In genomic region chr18:3581890-3582289, GRCh38 we compare ENCODE assay signal across 16 cellular contexts.
"Had no signal": no experiment of that assay in that cellular context is flagged by ENCODE, and none has a peak within 500 bp of the region (broad histone marks: within the 10 kb centered on the region; RNA-seq: fewer than 3 reads in every experiment).

No MANE protein-coding gene starts in this region.

- H3K9me3 ChIP-seq: heart left ventricle, ovary, right atrium auricular region, sigmoid colon, suprapubic skin, thyroid gland, upper lobe of left lung, vagina had no signal

- H3K36me3 ChIP-seq: heart left ventricle, ovary, right atrium auricular region, sigmoid colon, suprapubic skin, thyroid gland, upper lobe of left lung, vagina had no signal

- H3K4me3 ChIP-seq: heart left ventricle, ovary, right atrium auricular region, sigmoid colon, skin epidermis, suprapubic skin, thyroid gland, upper lobe of left lung, vagina had no signal

- H3K4me1 ChIP-seq: sigmoid colon, vagina had no signal

- DNase-seq: dermis blood vessel endothelial cell; heart left ventricle; hippocampal formation; left colon; natural killer cell; ovary; sigmoid colon; stimulated activated CD4-positive, alpha-beta T cell treated with anti-CD3 and anti-CD28 coated beads, Interleukin-2, amount 100 ng/mL, for 24 hours; stimulated activated CD4-positive, alpha-beta T cell treated with anti-CD3 and anti-CD28 coated beads, Interleukin-4, amount 100 ng/mL, for 4 hours; stimulated activated naive CD4-positive, alpha-beta T cell; thyroid gland; upper lobe of left lung had no signal

- ATAC-seq: heart left ventricle, left colon, natural killer cell had no signal

- H3K27me3 ChIP-seq: heart left ventricle, ovary, right atrium auricular region, sigmoid colon, suprapubic skin, thyroid gland, upper lobe of left lung, vagina had no signal

- H3K27ac ChIP-seq: heart left ventricle, ovary, right atrium auricular region, sigmoid colon, skin epidermis, suprapubic skin, thyroid gland, upper lobe of left lung, vagina had no signal
